Comparison of ENCODE assay signal across 8 cellular contexts in genomic region chr12:54220092-54220557, GRCh38. TPM values are rescaled to one million over a fixed set of nuclear protein-coding genes. Genes with fewer than 3 reads are reported as not detected.
DNase-seq lines count a peak whose midpoint lies in the region; ATAC-seq and TF ChIP-seq lines count a peak whose summit lies in the region.

No MANE protein-coding gene starts in this region.

- H3K9me3 Mint-ChIP-seq in activated naive CD8-positive, alpha-beta T cell treated with anti-CD3 and anti-CD28 coated beads, Interleukin-2, amount 50 U/mL, for 24 hours = no peaks in the 10 kb centered on the region

- peak; percentile 92 for TF ChIP-seq CTCF in 22Rv1 (IDR thresholded peaks at IDR 0.05)
- peak; percentile 90 for TF ChIP-seq CTCF in GM12873 (IDR thresholded peaks at IDR 0.05; ENCODE audit: insufficient read depth, low read depth, low read length, missing control alignments)
- peak; percentile 64 to 78 (median 68) for TF ChIP-seq CTCF in sigmoid colon (IDR thresholded peaks at IDR 0.05)

- TF ChIP-seq EP300 in sigmoid colon (IDR thresholded peaks at IDR 0.05) = no peak

- H3K27me3 ChIP-seq in sigmoid colon = peaks cover 19 to 32% (median 28%) of the 10 kb centered on the region in 3 donors

- ATAC-seq in activated naive CD8-positive, alpha-beta T cell treated with anti-CD3 and anti-CD28 coated beads, Interleukin-2, amount 50 U/mL, for 24 hours = no peak
- peak; percentile 61 for ATAC-seq in left ventricle myocardium superior
- ATAC-seq in HG03521 (IDR thresholded peaks at IDR 0.05; ENCODE audit: unreplicated experiment) = no peak

- no peaks in the 10 kb centered on the region for H3K36me3 ChIP-seq in sigmoid colon

- no peak overlapping the region for H3K27ac Mint-ChIP-seq in activated naive CD8-positive, alpha-beta T cell treated with anti-CD3 and anti-CD28 coated beads, Interleukin-2, amount 50 U/mL, for 24 hours

- 19 to 46% methylated on average over 8 of the region's 8 CpGs for WGBS in sigmoid colon, 2 donors

- H3K4me3 ChIP-seq in sigmoid colon = no peak overlapping the region

- H3K27ac ChIP-seq in 22Rv1 (no peak overlapping the region), sigmoid colon (no peak overlapping the region)

- intact Hi-C loops in left ventricle myocardium superior (cut with micrococcal nuclease) (no loop called here), sigmoid colon (cut with DNase I) (loop anchor here (5.0 kb wide), 1 partner anchor 42 kb away; no protein-coding TSS in a partner anchor)

- H3K4me1 Mint-ChIP-seq in activated naive CD8-positive, alpha-beta T cell treated with anti-CD3 and anti-CD28 coated beads, Interleukin-2, amount 50 U/mL, for 24 hours = peaks cover 31% of the 10 kb centered on the region

- peaks cover 0 to 21% (median 17%) of the 10 kb centered on the region in 4 donors for H3K4me1 ChIP-seq in sigmoid colon

- H3K4me3 Mint-ChIP-seq in activated naive CD8-positive, alpha-beta T cell treated with anti-CD3 and anti-CD28 coated beads, Interleukin-2, amount 50 U/mL, for 24 hours = no peak overlapping the region

- peaks cover 19% of the 10 kb centered on the region for H3K27me3 Mint-ChIP-seq in activated naive CD8-positive, alpha-beta T cell treated with anti-CD3 and anti-CD28 coated beads, Interleukin-2, amount 50 U/mL, for 24 hours

- DNase-seq in NCI-H1092 treated with DMSO at 0.1 percent for 48 hours (lab: John Stamatoyannopoulos, UW) (peak; percentile 86), T follicular helper cell (ENCODE audit: low read depth) (peak; percentile 43), left ventricle myocardium superior (peak; percentile 69), sigmoid colon (peak; percentile 85)
- DNase-seq in activated naive CD8-positive, alpha-beta T cell treated with anti-CD3 and anti-CD28 coated beads, Interleukin-2, amount 50 U/mL, for 24 hours = peak; percentile 72

- no peaks in the 10 kb centered on the region for H3K36me3 Mint-ChIP-seq in activated naive CD8-positive, alpha-beta T cell treated with anti-CD3 and anti-CD28 coated beads, Interleukin-2, amount 50 U/mL, for 24 hours (ENCODE audit: low read depth)

- no peaks in the 10 kb centered on the region for H3K9me3 ChIP-seq in sigmoid colon

- TF ChIP-seq POLR2A in sigmoid colon (IDR thresholded peaks at IDR 0.05) = no peak

RNA-seq across cellular contexts. Expression of gene SMUG1, which starts 31.3 kb away (rescaled TPM):
- total RNA-seq in left ventricle myocardium superior (17.0 TPM), sigmoid colon (10 to 100 TPM; 21.4 to 40.4 (median 38.1) TPM)
- polyA plus RNA-seq in sigmoid colon = 10 to 100 TPM; 21.5 to 64.7 (median 43.8) TPM

RNA-seq across cellular contexts. Expression of gene CBX5, which starts 59.8 kb away (rescaled TPM):
- total RNA-seq in left ventricle myocardium superior (48.0 TPM), sigmoid colon (10 to 100 TPM; 18.6 to 30.7 (median 24.8) TPM)
- 10 to 100 TPM in 1 of 3 donors, 1 to 10 TPM in 2; 3.0 to 17.2 (median 4.9) TPM for polyA plus RNA-seq in sigmoid colon
